In the genomic region with DNA sequence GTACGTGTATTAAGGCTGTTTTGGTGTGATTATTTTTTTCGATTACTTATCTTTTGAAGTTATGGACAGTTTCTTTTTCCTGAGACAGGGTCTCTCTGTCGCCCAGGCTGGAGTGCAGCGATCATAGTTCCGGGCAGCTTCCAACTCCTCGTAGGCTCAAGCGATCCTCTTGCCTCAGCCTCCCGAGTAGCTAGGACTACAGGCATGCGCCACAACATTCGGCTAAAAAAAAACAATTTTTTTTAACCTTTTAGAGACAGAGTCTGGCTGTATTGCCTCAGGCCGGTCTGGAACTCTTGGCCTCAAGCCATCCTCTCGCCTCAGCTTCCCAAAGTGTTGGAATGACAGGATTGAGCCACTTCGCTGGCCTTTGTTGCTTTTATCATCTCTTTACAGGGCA, we compare ENCODE assay signal across 8 cellular contexts. TPM values are rescaled to one million over a fixed set of nuclear protein-coding genes. Genes with fewer than 3 reads are reported as not detected.
DNase-seq lines count a peak whose midpoint lies in the region; ATAC-seq and TF ChIP-seq lines count a peak whose summit lies in the region.

No MANE protein-coding gene starts in this region.

- peaks cover 46% of the 10 kb centered on the region for H3K4me1 Mint-ChIP-seq in activated naive CD4-positive, alpha-beta T cell treated with anti-CD3 and anti-CD28 coated beads, Interleukin-2, amount 50 U/mL, for 24 hours
- H3K4me1 Mint-ChIP-seq in effector memory CD8-positive, alpha-beta T cell (ENCODE audit: low read depth in 2 of 2): peaks cover 18 to 31% of the 10 kb centered on the region in 2 donors
- peaks cover 22 to 38% of the 10 kb centered on the region in 2 donors for H3K4me1 Mint-ChIP-seq in natural killer cell treated with Interleukin-12 subunit alpha and Interleukin-12 subunit beta and Interleukin-15 and Interleukin-18, amount 100 ng/mL, for 72 hours (ENCODE audit: low read depth in 2 of 2)

- DNase-seq in activated naive CD4-positive, alpha-beta T cell treated with Interleukin-2 at 50 U/mL for 16 hours: no peak
- DNase-seq in Peyer's patch (no peak), superior temporal gyrus (ENCODE audit: extremely low spot score) (no peak), NCI-H187 (lab: John Stamatoyannopoulos, UW) (no peak)
- DNase-seq in effector memory CD8-positive, alpha-beta T cell: no peak
- DNase-seq in natural killer cell treated with Interleukin-12 subunit alpha and Interleukin-12 subunit beta and Interleukin-15 and Interleukin-18, amount 100 ng/mL, for 72 hours (ENCODE audit: low spot score): no peak
- no peak for DNase-seq in stimulated activated CD4-positive, alpha-beta T cell treated with anti-CD3 and anti-CD28 coated beads, Interleukin-2, amount 100 ng/mL, for 48 hours

- H3K27ac Mint-ChIP-seq in activated naive CD4-positive, alpha-beta T cell treated with anti-CD3 and anti-CD28 coated beads, Interleukin-2, amount 50 U/mL, for 24 hours: peak overlapping the region; percentile 99
- peak overlapping the region; percentile 97 for H3K27ac Mint-ChIP-seq in effector memory CD8-positive, alpha-beta T cell
- H3K27ac Mint-ChIP-seq in natural killer cell treated with Interleukin-12 subunit alpha and Interleukin-12 subunit beta and Interleukin-15 and Interleukin-18, amount 100 ng/mL, for 72 hours: peak overlapping the region; percentile 98 to 99

- H3K4me3 Mint-ChIP-seq in activated naive CD4-positive, alpha-beta T cell treated with anti-CD3 and anti-CD28 coated beads, Interleukin-2, amount 50 U/mL, for 24 hours: peak overlapping the region; percentile 96
- H3K4me3 Mint-ChIP-seq in effector memory CD8-positive, alpha-beta T cell: peak overlapping the region; percentile 92 to 96
- peak overlapping the region; percentile 100 for H3K4me3 Mint-ChIP-seq in natural killer cell treated with Interleukin-12 subunit alpha and Interleukin-12 subunit beta and Interleukin-15 and Interleukin-18, amount 100 ng/mL, for 72 hours

- H3K9me3 Mint-ChIP-seq in activated naive CD4-positive, alpha-beta T cell treated with anti-CD3 and anti-CD28 coated beads, Interleukin-2, amount 50 U/mL, for 24 hours: no peaks in the 10 kb centered on the region
- H3K9me3 Mint-ChIP-seq in effector memory CD8-positive, alpha-beta T cell: no peaks in the 10 kb centered on the region
- no peaks in the 10 kb centered on the region for H3K9me3 Mint-ChIP-seq in natural killer cell treated with Interleukin-12 subunit alpha and Interleukin-12 subunit beta and Interleukin-15 and Interleukin-18, amount 100 ng/mL, for 72 hours

- H3K27me3 ChIP-seq in Peyer's patch: no peaks in the 10 kb centered on the region

- no peak for TF ChIP-seq CTCF in Peyer's patch (IDR thresholded peaks at IDR 0.05)

- no peak for TF ChIP-seq POLR2A in Peyer's patch (IDR thresholded peaks at IDR 0.05)

- no peak for ATAC-seq in effector memory CD8-positive, alpha-beta T cell (replicated peaks)
- ATAC-seq in natural killer cell treated with Interleukin-12 subunit alpha and Interleukin-12 subunit beta and Interleukin-15 and Interleukin-18, amount 100 ng/mL, for 72 hours: no peak

- no peaks in the 10 kb centered on the region for H3K27me3 Mint-ChIP-seq in activated naive CD4-positive, alpha-beta T cell treated with anti-CD3 and anti-CD28 coated beads, Interleukin-2, amount 50 U/mL, for 24 hours
- H3K27me3 Mint-ChIP-seq in effector memory CD8-positive, alpha-beta T cell: no peaks in the 10 kb centered on the region
- no peaks in the 10 kb centered on the region for H3K27me3 Mint-ChIP-seq in natural killer cell treated with Interleukin-12 subunit alpha and Interleukin-12 subunit beta and Interleukin-15 and Interleukin-18, amount 100 ng/mL, for 72 hours

- peak overlapping the region; percentile 83 to 92 (median 88) for H3K27ac ChIP-seq in Peyer's patch

- peaks cover 7% of the 10 kb centered on the region for H3K36me3 Mint-ChIP-seq in activated naive CD4-positive, alpha-beta T cell treated with anti-CD3 and anti-CD28 coated beads, Interleukin-2, amount 50 U/mL, for 24 hours
- H3K36me3 Mint-ChIP-seq in effector memory CD8-positive, alpha-beta T cell (ENCODE audit: insufficient read depth): peaks cover 24% of the 10 kb centered on the region
- peaks cover 18% of the 10 kb centered on the region for H3K36me3 Mint-ChIP-seq in natural killer cell treated with Interleukin-12 subunit alpha and Interleukin-12 subunit beta and Interleukin-15 and Interleukin-18, amount 100 ng/mL, for 72 hours

- H3K9me3 ChIP-seq in Peyer's patch: no peaks in the 10 kb centered on the region

- H3K4me3 ChIP-seq in Peyer's patch: peak overlapping the region; percentile 59 to 95 (median 78)

- peaks cover 0 to 12% (median 3%) of the 10 kb centered on the region in 4 donors for H3K4me1 ChIP-seq in Peyer's patch

- H3K36me3 ChIP-seq in Peyer's patch: no peaks in the 10 kb centered on the region

RNA-seq across cellular contexts. Expression of gene HAT1, which starts 0.9 kb away (rescaled TPM):
- total RNA-seq in Peyer's patch: 10 to 100 TPM in 3 of 4 donors, 1 to 10 TPM in 1; 8.7 to 19.0 (median 12.3) TPM
- total RNA-seq in natural killer cell treated with Interleukin-12 subunit alpha and Interleukin-12 subunit beta and Interleukin-15 and Interleukin-18, amount 100 ng/mL, for 72 hours: 10 to 100 TPM; 58.4 to 66.8 TPM

RNA-seq across cellular contexts. Expression of gene SLC25A12, which starts 29.2 kb away (rescaled TPM):
- total RNA-seq in Peyer's patch: 10 to 100 TPM in 3 of 4 donors, 1 to 10 TPM in 1; 9.6 to 18.2 (median 14.6) TPM
- total RNA-seq in natural killer cell treated with Interleukin-12 subunit alpha and Interleukin-12 subunit beta and Interleukin-15 and Interleukin-18, amount 100 ng/mL, for 72 hours: 10 to 100 TPM; 23.0 to 33.2 TPM
